Comparison of ENCODE assay signal across 9 cellular contexts in genomic region chr4:171979461-171979860, GRCh38.
"Had no signal": no experiment of that assay in that cellular context is flagged by ENCODE, and none has a peak within 500 bp of the region (broad histone marks: within the 10 kb centered on the region; RNA-seq: fewer than 3 reads in every experiment).

No MANE protein-coding gene starts in this region.

- FAIRE-seq: HTR-8/SVneo, K562 had no signal

- H3K4me2 ChIP-seq: GM23338 had no signal

- H2AFZ ChIP-seq: GM23338 had no signal

- H3K4me1 ChIP-seq: HAP-1 had no signal

- H3K9me3 Mint-ChIP-seq: GM23338 had no signal

- H3K9me3 ChIP-seq: HAP-1 had no signal

- DNase-seq: H7, HFFc6, IMR-90, KG1 had no signal

- H3K36me3 ChIP-seq: HAP-1 had no signal

- ATAC-seq: GM23338, HCT116, K562 had no signal

- H3K27ac Mint-ChIP-seq: GM23338, HFFc6 had no signal

- H3K4me3 Mint-ChIP-seq: GM23338, HFFc6 had no signal

- H3K4me3 ChIP-seq: GM23338, HAP-1, K562 had no signal
